14 cellular contexts compared by ENCODE assay signal in the genomic region with DNA sequence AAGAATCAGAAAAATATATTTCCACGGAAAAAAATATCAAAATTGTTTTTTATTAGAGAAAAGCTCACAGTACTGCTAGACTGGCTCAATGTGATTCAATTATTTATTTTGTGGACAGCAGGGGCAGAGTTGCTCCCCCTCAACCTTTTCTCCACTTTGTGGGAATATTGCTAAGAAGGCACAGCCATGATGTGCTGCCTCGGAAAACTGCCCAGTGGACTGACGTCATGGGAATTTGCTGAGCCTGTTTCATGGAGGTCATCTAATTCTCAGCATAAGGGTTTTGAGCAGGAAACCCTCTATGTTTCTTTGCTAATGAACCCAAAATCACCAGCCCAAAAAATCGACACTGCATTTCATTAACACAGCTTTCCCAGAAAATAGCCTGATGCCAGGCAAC.
DNase-seq lines count a peak whose midpoint lies in the region; ATAC-seq and TF ChIP-seq lines count a peak whose summit lies in the region.
"Had no signal": no experiment of that assay in that cellular context is flagged by ENCODE, and none has a peak within 500 bp of the region (broad histone marks: within the 10 kb centered on the region; RNA-seq: fewer than 3 reads in every experiment).

No MANE protein-coding gene starts in this region.

- 66 to 74% methylated on average over 4 of the region's 4 CpGs for WGBS in body of pancreas, 2 donors

- peak overlapping the region; percentile 6 for H2AFZ ChIP-seq in HCT116 (ENCODE audit: low read depth, low read length, poor library complexity, severe bottlenecking)

- ATAC-seq in HCT116: no peak
- ATAC-seq in body of pancreas: no peak
- peak; percentile 55 to 67 for ATAC-seq in left cardiac atrium
- ATAC-seq: natural killer cell treated with Interleukin-12 subunit alpha and Interleukin-12 subunit beta and Interleukin-15 and Interleukin-18, amount 100 ng/mL, for 72 hours; WTC11 had no signal

- H3K9me2 ChIP-seq in HCT116 (ENCODE audit: insufficient read depth): no peaks in the 10 kb centered on the region

- CTCF ChIA-PET in HCT116 (lab: Charles Lee): interaction anchor here (1.9 kb wide), 1 partner anchor 20 kb away, joined by 6 read pairs; no protein-coding TSS in a partner anchor

- intact Hi-C loops in HCT116 (cut with micrococcal nuclease): no loop called here
- intact Hi-C loops in body of pancreas (cut with DNase I): no loop called here
- intact Hi-C loops in left cardiac atrium (cut with DNase I): no loop called here

- no peaks in the 10 kb centered on the region for H4K20me1 ChIP-seq in HCT116 (ENCODE audit: insufficient read depth)

- no peak overlapping the region for H3K4me2 ChIP-seq in HCT116 (ENCODE audit: low read length)

- H3K9me3 ChIP-seq in HCT116 (ENCODE audit: control insufficient read depth in 1 of 2, insufficient read depth in 1 of 2, low read depth in 1 of 2, low read length in 2 of 2) (no peaks in the 10 kb centered on the region), body of pancreas (no peaks in the 10 kb centered on the region)

- H3K9ac ChIP-seq in HCT116 (ENCODE audit: low read length): no peak overlapping the region

- H3K27ac ChIP-seq in HCT116 (ENCODE audit: low read depth, low read length): no peak overlapping the region
- peak overlapping the region in 1 of 4 donors; percentile 42 for H3K27ac ChIP-seq in body of pancreas

- H3K36me3 ChIP-seq in HCT116 (ENCODE audit: control insufficient read depth in 1 of 2, insufficient read depth in 2 of 2, low read length in 2 of 2) (no peaks in the 10 kb centered on the region), body of pancreas (replicated peaks in 1 of 2; ENCODE audit: insufficient read depth in 1 of 2, low read depth in 2 of 2) (no peaks in the 10 kb centered on the region)

- H3K27me3 ChIP-seq in HCT116 (ENCODE audit: insufficient read depth, low read length): no peaks in the 10 kb centered on the region
- H3K27me3 ChIP-seq in body of pancreas: no peaks in the 10 kb centered on the region

- H3K4me1 ChIP-seq in HCT116 (ENCODE audit: control insufficient read depth in 1 of 2, insufficient read depth in 2 of 2, low read length in 2 of 2) (no peaks in the 10 kb centered on the region), body of pancreas (peaks cover 13% of the 10 kb centered on the region)

- TF ChIP-seq CTCF in HCT116 (IDR thresholded peaks at IDR 0.05 in 2 of 3, conservative IDR thresholded peaks at IDR 0.05 in 1 of 3; ENCODE audit: borderline replicate concordance in 1 of 3, insufficient read depth in 1 of 3, low read depth in 2 of 3, low read length in 2 of 3): no peak
- TF ChIP-seq CTCF in body of pancreas (IDR thresholded peaks at IDR 0.05): no peak

- RAD21 ChIA-PET in HCT116 (lab: Charles Lee; ENCODE audit: low non-redundant PET in 1 of 2, low total read pairs in 2 of 2, uncharacterized antibody in 2 of 2, unreplicated experiment in 2 of 2): no interaction called here

- POLR2A ChIA-PET in HCT116 (lab: Charles Lee): no interaction called here

- no peak for TF ChIP-seq POLR2A in HCT116 (IDR thresholded peaks at IDR 0.05; ENCODE audit: borderline replicate concordance, extremely low read depth, insufficient read depth, insufficient read length)
- no peak for TF ChIP-seq POLR2A in body of pancreas (IDR thresholded peaks at IDR 0.05)

- H3K4me3 ChIP-seq in HCT116 (replicated peaks in 1 of 2; ENCODE audit: low read depth in 1 of 2, low read length in 2 of 2) (no peak overlapping the region), body of pancreas (no peak overlapping the region)

- DNase-seq in HCT116 (ENCODE audit: low read depth, low spot score) (no peak), body of pancreas (peak; percentile 35 to 61 (median 48)), left cardiac atrium (peak; percentile 69), putamen (ENCODE audit: low spot score) (peak; percentile 33), COLO668 (lab: John Stamatoyannopoulos, UW; ENCODE audit: unreplicated experiment) (no peak), activated T-cell treated with anti-CD3 and anti-CD28 coated beads for 4 hours (no peak), DMS79 treated with DMSO at 0.1 percent for 48 hours (lab: John Stamatoyannopoulos, UW) (no peak), NCI-H146 treated with DMSO at 0.1 percent for 48 hours (lab: John Stamatoyannopoulos, UW; ENCODE audit: unreplicated experiment) (no peak)
- DNase-seq: CD4-positive, CD25-positive, alpha-beta regulatory T cell; foreskin melanocyte; GDM1; NCI-H1105 had no signal

- no peak for TF ChIP-seq RAD21 in HCT116 (IDR thresholded peaks at IDR 0.05; ENCODE audit: low read depth)

- H3K79me2 ChIP-seq in HCT116 (ENCODE audit: insufficient read depth, low read length): no peaks in the 10 kb centered on the region

- no TSS peak for BruUV-seq in HCT116 (replicated peaks; lab: Mats Ljungman, UMichigan)

TF ChIP-seq in HCT116, 20 proteins besides CTCF, POLR2A, EP300 and RAD21:
- TF ChIP-seq EZH2 (IDR thresholded peaks at IDR 0.05) (no peak), ZFX (IDR thresholded peaks at IDR 0.05) (no peak)

Comparison
In these comparisons a context has a peak if more than half of its experiments do, and no peak if none do; other contexts are left out.
1. ATAC-seq: peak in left cardiac atrium (2 of 2); none in HCT116 (single experiment) and body of pancreas (single experiment).
2. DNase-seq: peak in body of pancreas (4 of 4), left cardiac atrium (single experiment) and putamen (single experiment); none in HCT116 (single experiment), COLO668 (single experiment), activated T-cell treated with anti-CD3 and anti-CD28 coated beads for 4 hours (single experiment), DMS79 treated with DMSO at 0.1 percent for 48 hours (single experiment) and NCI-H146 treated with DMSO at 0.1 percent for 48 hours (single experiment).